In the genomic region with DNA sequence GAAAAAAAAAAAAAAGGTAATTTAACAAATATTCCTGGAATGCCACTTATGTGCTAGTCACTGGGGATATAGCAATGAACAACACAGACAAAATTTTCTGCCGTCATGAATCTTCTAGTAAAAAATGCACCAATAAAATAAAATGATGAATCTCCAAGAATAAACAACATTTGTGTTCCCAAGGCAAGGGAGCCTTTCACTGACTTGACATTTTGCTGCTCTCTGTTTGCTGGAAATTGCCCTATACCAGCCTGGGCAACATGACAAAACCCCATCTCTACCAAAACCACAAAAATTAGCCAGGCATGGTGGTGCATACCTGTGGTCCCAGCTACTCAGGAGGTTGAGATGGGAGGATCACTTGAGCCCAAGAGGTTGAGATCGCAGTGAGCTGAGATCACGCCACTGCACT, we compare ENCODE assay signal across 12 cellular contexts.
A peak's percentile ranks its signal among the peaks of the same experiment; 100 is the strongest.
DNase-seq lines count a peak whose midpoint lies in the region; ATAC-seq and TF ChIP-seq lines count a peak whose summit lies in the region.
"Had no signal": no experiment of that assay in that cellular context is flagged by ENCODE, and none has a peak within 500 bp of the region (broad histone marks: within the 10 kb centered on the region; RNA-seq: fewer than 3 reads in every experiment).

No MANE protein-coding gene starts in this region.

- TF ChIP-seq CTCF in AG10803 (conservative IDR thresholded peaks at IDR 0.05; ENCODE audit: low read length) (no peak), brain microvascular endothelial cell (IDR thresholded peaks at IDR 0.05; ENCODE audit: low read depth, low read length, missing control alignments) (no peak), lung (IDR thresholded peaks at IDR 0.05; ENCODE audit: control extremely low read depth, extremely low read depth) (no peak)

- ATAC-seq in lung (ENCODE audit: insufficient read depth, low FRiP score) (peak; percentile 49), GM19467 (IDR thresholded peaks at IDR 0.05; ENCODE audit: unreplicated experiment) (no peak), GM18909 (IDR thresholded peaks at IDR 0.05; ENCODE audit: poor library complexity, unreplicated experiment) (no peak), HG02981 (IDR thresholded peaks at IDR 0.05; ENCODE audit: unreplicated experiment) (no peak)

- no peak overlapping the region for H3K4me3 ChIP-seq in AG10803 (ENCODE audit: low read length)
- no peak overlapping the region for H3K4me3 ChIP-seq in brain microvascular endothelial cell (ENCODE audit: low read depth, low read length)
- no peak overlapping the region for H3K4me3 ChIP-seq in lung
- no peak overlapping the region for H3K4me3 ChIP-seq in HAP-1
- H3K4me3 ChIP-seq: transverse colon had no signal

- H3K27me3 ChIP-seq in brain microvascular endothelial cell (replicated peaks) (no peaks in the 10 kb centered on the region), lung (ENCODE audit: control insufficient read depth, insufficient read depth) (no peaks in the 10 kb centered on the region), HAP-1 (ENCODE audit: low read depth) (no peaks in the 10 kb centered on the region)

- no peaks in the 10 kb centered on the region for H3K4me1 ChIP-seq in lung (ENCODE audit: control insufficient read depth in 2 of 2, insufficient read depth in 2 of 2, low read length in 2 of 2)
- no peaks in the 10 kb centered on the region for H3K4me1 ChIP-seq in HAP-1
- H3K4me1 ChIP-seq: transverse colon had no signal

- WGBS in lung, 2 donors, result 61 to 78% methylated on average over 3 of the region's 3 CpGs

- DNase-seq in AG10803 (ENCODE audit: low read depth) (peak; percentile 99), LHCN-M2 (ENCODE audit: low read depth) (peak; percentile 96), brain microvascular endothelial cell (peak; percentile 90), lung (ENCODE audit: low spot score) (peak; percentile 39), HAP-1 (ENCODE audit: low spot score in 2 of 2) (no peak)
- DNase-seq: CD4-positive, CD25-positive, alpha-beta regulatory T cell; erythroblast; NCI-H2171; transverse colon had no signal

- in situ Hi-C loops in brain microvascular endothelial cell (cut with HindIII; ENCODE audit: low pct_ligation_motif_present, low sequenced_read_pairs), result no loop called here
- in situ Hi-C loops in HAP-1 (cut with MboI; ENCODE audit: low sequenced_read_pairs), result no loop called here

- H3K36me3 ChIP-seq in brain microvascular endothelial cell (replicated peaks) (no peaks in the 10 kb centered on the region), lung (ENCODE audit: control insufficient read depth in 2 of 2, insufficient read depth in 2 of 2, low read length in 2 of 2) (no peaks in the 10 kb centered on the region), HAP-1 (replicated peaks) (no peaks in the 10 kb centered on the region)
- H3K36me3 ChIP-seq: transverse colon had no signal

- peak overlapping the region; percentile 64 for H3K27ac ChIP-seq in brain microvascular endothelial cell
- H3K27ac ChIP-seq in lung (ENCODE audit: low read depth in 1 of 2, low read length in 1 of 2), result no peak overlapping the region
- H3K27ac ChIP-seq: transverse colon had no signal

- H3K9me3 ChIP-seq in lung (ENCODE audit: control insufficient read depth in 2 of 2, insufficient read depth in 1 of 2, low read length in 1 of 2) (no peaks in the 10 kb centered on the region), HAP-1 (no peaks in the 10 kb centered on the region)
- H3K9me3 ChIP-seq: transverse colon had no signal

Comparison
In these comparisons a context has a peak if more than half of its experiments do, and no peak if none do; other contexts are left out.
1. DNase-seq: peak in AG10803 (single experiment), LHCN-M2 (single experiment), brain microvascular endothelial cell (single experiment) and lung (single experiment); none in HAP-1 (0 of 2).